In the genomic region with DNA sequence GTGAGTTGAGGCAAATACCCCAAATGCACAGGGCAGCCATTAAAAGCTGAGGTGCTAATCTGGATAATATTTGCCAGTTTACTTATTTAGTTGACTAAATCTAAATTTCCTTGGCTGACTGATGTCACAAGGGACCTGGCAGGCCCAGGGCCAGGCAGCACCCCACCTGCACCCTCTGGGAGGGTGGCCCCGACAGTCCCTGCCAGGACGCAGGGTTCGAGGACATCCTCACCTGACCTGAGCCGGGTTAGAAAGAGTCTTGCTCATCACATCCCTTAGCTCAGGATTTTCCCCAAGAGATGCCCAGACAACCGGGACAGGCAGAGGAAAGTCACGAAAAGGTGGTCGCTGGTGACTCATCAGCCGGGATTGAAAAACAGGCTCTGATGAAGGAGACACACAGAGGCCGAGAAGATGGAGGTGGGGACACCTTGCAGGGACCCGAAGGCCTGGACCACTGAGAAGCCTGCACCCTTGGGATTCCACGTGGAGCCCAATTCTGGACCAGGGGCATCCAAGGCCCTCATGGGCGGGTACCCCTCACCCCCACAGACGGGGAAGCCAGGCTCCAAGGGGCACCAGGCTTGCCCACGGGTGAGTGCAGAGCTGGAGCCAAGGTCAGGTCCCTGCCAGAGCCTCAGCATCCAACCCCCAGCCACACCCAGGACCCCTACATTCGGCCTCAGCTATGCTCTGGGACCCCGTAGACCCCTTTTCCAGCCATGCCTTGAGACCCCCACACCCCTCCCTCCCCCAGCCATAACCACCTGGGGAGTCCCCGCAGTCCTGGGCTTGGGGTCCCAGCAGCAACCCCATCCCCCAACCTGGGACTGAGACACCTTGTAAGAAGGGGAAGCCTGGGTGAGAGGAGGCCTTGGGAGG, we compare ENCODE assay signal across 22 cellular contexts.
A peak's percentile ranks its signal among the peaks of the same experiment; 100 is the strongest.
DNase-seq lines count a peak whose midpoint lies in the region; ATAC-seq and TF ChIP-seq lines count a peak whose summit lies in the region.
"Had no signal": no experiment of that assay in that cellular context is flagged by ENCODE, and none has a peak within 500 bp of the region (broad histone marks: within the 10 kb centered on the region; RNA-seq: fewer than 3 reads in every experiment).

No MANE protein-coding gene starts in this region.

- H3F3A ChIP-seq in neural progenitor cell (ENCODE audit: low read depth) = no peaks in the 10 kb centered on the region

- H3K9me3 ChIP-seq in neural progenitor cell (ENCODE audit: low read depth) (peaks cover 6% of the 10 kb centered on the region), upper lobe of right lung (no peaks in the 10 kb centered on the region)
- H3K9me3 ChIP-seq: A549, BE2C had no signal

- H4K20me1 ChIP-seq in neural progenitor cell (ENCODE audit: low read depth) = no peaks in the 10 kb centered on the region

- H3K27ac ChIP-seq in coronary artery (no peak overlapping the region), neural progenitor cell (no peak overlapping the region), upper lobe of right lung (no peak overlapping the region)
- H3K27ac ChIP-seq: A549; BLaER1 treated with 17β-estradiol and CSF1 and Interleukin-3, amounts not matched to agents 10 nM and 100 nM; GM23248 had no signal

- DNase-seq in coronary artery (ENCODE audit: low spot score) = peak; percentile 57
- peak; percentile 51 for DNase-seq in islet precursor cell
- DNase-seq in neural progenitor cell (ENCODE audit: low spot score) = no peak
- DNase-seq in upper lobe of right lung = peak; percentile 52
- no peak for DNase-seq in C1 segment of cervical spinal cord (lab: John Stamatoyannopoulos, UW)
- DNase-seq in T-helper 1 cell = no peak
- DNase-seq: 8988T; ACHN; AML-193; BE2C; Calu3; CD4-positive, alpha-beta memory T cell; COR-L47; DMS53; DMS79 treated with DMSO at 0.1 percent for 48 hours; GF-D8; GM23248; H7; HCEC 1CT had no signal

- no peaks in the 10 kb centered on the region for H3K79me2 ChIP-seq in neural progenitor cell (ENCODE audit: low read depth)

- no peak overlapping the region for H3K4me2 ChIP-seq in neural progenitor cell
- H3K4me2 ChIP-seq: A549; BLaER1 treated with 17β-estradiol and CSF1 and Interleukin-3, amounts not matched to agents 10 nM and 100 nM had no signal

- H2AFZ ChIP-seq in neural progenitor cell (replicated peaks) = no peak overlapping the region
- H2AFZ ChIP-seq: GM23248 had no signal

- H3K36me3 Mint-ChIP-seq in neural progenitor cell = peaks cover under 1% of the 10 kb centered on the region
- H3K36me3 Mint-ChIP-seq: CD4-positive, alpha-beta memory T cell had no signal

- intact Hi-C loops in upper lobe of right lung (cut with DNase I) = no loop called here

- H3K9ac ChIP-seq in neural progenitor cell = no peak overlapping the region
- H3K9ac ChIP-seq: BLaER1 treated with 17β-estradiol and CSF1 and Interleukin-3, amounts not matched to agents 10 nM and 100 nM; GM23248 had no signal

- peaks cover 32% of the 10 kb centered on the region for H3K4me1 ChIP-seq in neural progenitor cell
- H3K4me1 ChIP-seq in upper lobe of right lung = no peaks in the 10 kb centered on the region
- H3K4me1 ChIP-seq: A549, BE2C had no signal

- no peak overlapping the region for H3K4me3 Mint-ChIP-seq in neural progenitor cell
- H3K4me3 Mint-ChIP-seq: CD4-positive, alpha-beta memory T cell had no signal

- no peaks in the 10 kb centered on the region for H3K36me3 ChIP-seq in neural progenitor cell
- no peaks in the 10 kb centered on the region for H3K36me3 ChIP-seq in upper lobe of right lung
- H3K36me3 ChIP-seq: BE2C; BLaER1 treated with 17β-estradiol and CSF1 and Interleukin-3, amounts not matched to agents 10 nM and 100 nM had no signal

- H3K4me3 ChIP-seq in coronary artery (no peak overlapping the region), neural progenitor cell (no peak overlapping the region), upper lobe of right lung (no peak overlapping the region)
- H3K4me3 ChIP-seq: A549; BLaER1 treated with 17β-estradiol and CSF1 and Interleukin-3, amounts not matched to agents 10 nM and 100 nM; GM23248 had no signal

- H3K27me3 Mint-ChIP-seq in neural progenitor cell (ENCODE audit: insufficient read depth, low read depth) = peaks cover 11% of the 10 kb centered on the region

- peaks cover 55% of the 10 kb centered on the region for H3K4me1 Mint-ChIP-seq in neural progenitor cell

- peaks cover 16% of the 10 kb centered on the region for H3K9me3 Mint-ChIP-seq in neural progenitor cell

- peak overlapping the region; percentile 78 for H3K27ac Mint-ChIP-seq in neural progenitor cell
- H3K27ac Mint-ChIP-seq: CD4-positive, alpha-beta memory T cell had no signal

- TF ChIP-seq CTCF in coronary artery (IDR thresholded peaks at IDR 0.05) (no peak), neural progenitor cell (IDR thresholded peaks at IDR 0.05) (no peak), upper lobe of right lung (IDR thresholded peaks at IDR 0.05) (no peak)

- H3K27me3 ChIP-seq in neural progenitor cell (no peaks in the 10 kb centered on the region), upper lobe of right lung (peaks cover 16% of the 10 kb centered on the region)

- ATAC-seq in upper lobe of right lung = no peak
- ATAC-seq in GM19395 (IDR thresholded peaks at IDR 0.05; ENCODE audit: unreplicated experiment) = no peak
- ATAC-seq: A549 had no signal

Comparison
In these comparisons a context has a peak if more than half of its experiments do, and no peak if none do; other contexts are left out.
1. DNase-seq: peak in coronary artery (single experiment), islet precursor cell (single experiment) and upper lobe of right lung (single experiment); none in neural progenitor cell (single experiment), C1 segment of cervical spinal cord (0 of 14) and T-helper 1 cell (0 of 5).